8 cellular contexts compared by ENCODE assay signal in the genomic region with DNA sequence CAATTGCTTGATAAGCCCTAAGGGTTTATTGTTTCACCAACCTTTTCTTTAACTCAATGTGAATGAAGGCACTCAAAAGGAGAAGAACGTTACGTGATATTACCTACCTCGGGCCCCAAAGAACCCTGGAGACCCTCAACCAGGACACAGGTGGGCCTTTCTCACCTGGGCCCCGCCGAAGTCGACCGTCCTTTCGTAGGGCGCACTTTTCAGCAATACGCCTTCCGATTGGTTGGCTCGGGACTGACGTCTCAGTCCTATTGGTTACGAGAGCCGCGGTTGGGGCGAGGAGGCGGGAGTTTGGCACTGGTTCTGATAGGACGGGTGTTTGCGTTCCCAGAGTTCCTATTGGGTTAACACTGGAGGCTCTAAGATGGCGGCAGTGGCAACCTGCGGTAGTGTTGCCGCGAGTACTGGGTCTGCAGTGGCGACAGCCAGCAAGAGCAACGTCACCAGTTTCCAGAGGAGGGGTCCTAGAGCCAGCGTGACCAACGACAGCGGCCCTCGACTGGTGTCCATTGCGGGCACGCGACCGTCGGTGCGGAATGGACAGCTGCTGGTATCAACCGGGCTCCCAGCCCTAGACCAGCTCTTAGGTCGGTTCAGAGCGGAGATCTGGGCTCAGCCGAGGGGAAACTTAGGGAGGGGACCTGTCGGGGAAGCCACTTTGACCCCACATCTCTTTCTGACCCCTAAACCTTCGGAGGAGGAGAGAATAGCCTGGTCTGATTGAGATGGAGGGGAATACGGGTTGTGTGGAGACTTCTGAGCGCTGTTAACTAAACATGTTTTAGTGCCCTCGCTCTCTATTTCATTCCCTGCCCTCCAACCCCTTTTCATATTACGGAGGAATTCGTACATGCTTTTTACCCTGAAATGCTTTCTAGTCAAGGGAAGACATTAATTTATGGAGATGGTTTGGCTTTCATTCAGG. TPM values are rescaled to one million over a fixed set of nuclear protein-coding genes. Genes with fewer than 3 reads are reported as not detected.
DNase-seq lines count a peak whose midpoint lies in the region; ATAC-seq, FAIRE-seq and TF ChIP-seq lines count a peak whose summit lies in the region.

A gene with protein sequence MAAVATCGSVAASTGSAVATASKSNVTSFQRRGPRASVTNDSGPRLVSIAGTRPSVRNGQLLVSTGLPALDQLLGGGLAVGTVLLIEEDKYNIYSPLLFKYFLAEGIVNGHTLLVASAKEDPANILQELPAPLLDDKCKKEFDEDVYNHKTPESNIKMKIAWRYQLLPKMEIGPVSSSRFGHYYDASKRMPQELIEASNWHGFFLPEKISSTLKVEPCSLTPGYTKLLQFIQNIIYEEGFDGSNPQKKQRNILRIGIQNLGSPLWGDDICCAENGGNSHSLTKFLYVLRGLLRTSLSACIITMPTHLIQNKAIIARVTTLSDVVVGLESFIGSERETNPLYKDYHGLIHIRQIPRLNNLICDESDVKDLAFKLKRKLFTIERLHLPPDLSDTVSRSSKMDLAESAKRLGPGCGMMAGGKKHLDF (plus strand): TSS at position 356 of the 934 bp plus-strand sequence. CDS start 18 bp downstream, at position 374.
A gene with protein sequence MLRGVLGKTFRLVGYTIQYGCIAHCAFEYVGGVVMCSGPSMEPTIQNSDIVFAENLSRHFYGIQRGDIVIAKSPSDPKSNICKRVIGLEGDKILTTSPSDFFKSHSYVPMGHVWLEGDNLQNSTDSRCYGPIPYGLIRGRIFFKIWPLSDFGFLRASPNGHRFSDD (minus strand): TSS at position 211 of the 934 bp plus-strand sequence. CDS start 46,346 bp downstream, outside the sequence.

- peaks cover 0 to 5% of the 10 kb centered on the region in 2 experiments for H3K36me3 ChIP-seq in keratinocyte (ENCODE audit: control insufficient read depth in 2 of 2, extremely low read depth in 1 of 2, insufficient read depth in 2 of 2, low read length in 2 of 2)

- peak; percentile 92 for FAIRE-seq in keratinocyte (lab: Jason Lieb, UNC)

- dilution Hi-C loops in keratinocyte (cut with MboI; ENCODE audit: extremely low pct_ligation_motif_present, low sequenced_read_pairs) = no loop called here

- H3K27me3 ChIP-seq in keratinocyte (ENCODE audit: control insufficient read depth, extremely low read depth, insufficient read depth, low read length) = no peaks in the 10 kb centered on the region

- H3K9ac ChIP-seq in keratinocyte (ENCODE audit: control insufficient read depth, extremely low read depth, insufficient read depth, low read length) = peak within 1 kb of the TSS; percentile 93

- DNase-seq in AG09309 (ENCODE audit: low read depth) (peak; percentile 82), NCI-H446 (lab: John Stamatoyannopoulos, UW) (peak; percentile 98), cerebellar cortex (ENCODE audit: low spot score) (peak; percentile 99), keratinocyte (ENCODE audit: low read depth, low spot score) (peak; percentile 53)
- peak; percentile 92 for DNase-seq in activated CD4-positive, CD25-positive, alpha-beta regulatory T cell treated with anti-CD3 and anti-CD28 coated beads, Interleukin-2, amount 50 U/mL, for 16 hours (ENCODE audit: low read depth, low spot score)
- DNase-seq in stimulated activated CD4-positive, alpha-beta T cell treated with anti-CD3 and anti-CD28 coated beads, Interleukin-15, amount 100 ng/mL, for 1 hour (ENCODE audit: low read depth in 1 of 2, low spot score in 1 of 2) = peak; percentile 84 to 85

- peak within 1 kb of the TSS; percentile 100 for H2AFZ ChIP-seq in keratinocyte (ENCODE audit: control insufficient read depth, low read length)

- no peaks in the 10 kb centered on the region for H3K9me3 ChIP-seq in keratinocyte (ENCODE audit: control insufficient read depth, low read depth, low read length)

- no peaks in the 10 kb centered on the region for H3K4me1 ChIP-seq in keratinocyte (ENCODE audit: control insufficient read depth, extremely low read depth, insufficient read depth, low read length)

- H3K79me2 ChIP-seq in keratinocyte (ENCODE audit: control insufficient read depth, insufficient read depth, low read length) = peaks cover 62% of the 10 kb centered on the region

- peak within 1 kb of the TSS; percentile 87 for H3K27ac ChIP-seq in keratinocyte (ENCODE audit: control insufficient read depth, insufficient read depth, low read length)

- peak within 1 kb of the TSS; percentile 91 for H3K4me2 ChIP-seq in keratinocyte (ENCODE audit: control insufficient read depth, extremely low read depth, insufficient read depth, low read depth, low read length)

- TF ChIP-seq CTCF in AG09309 (IDR thresholded peaks at IDR 0.05; ENCODE audit: control insufficient read depth, insufficient read depth, low read depth, low read length, missing control alignments) = no peak
- TF ChIP-seq CTCF in keratinocyte (optimal IDR thresholded peaks at IDR 0.05 in 1 of 3, IDR thresholded peaks at IDR 0.05 in 1 of 3, conservative IDR thresholded peaks at IDR 0.05 in 1 of 3; ENCODE audit: extremely low read depth in 1 of 3, insufficient read depth in 2 of 3, low read length in 3 of 3) = no peak

- ATAC-seq in GM19025 (IDR thresholded peaks at IDR 0.05; ENCODE audit: low read depth, unreplicated experiment) (peak; percentile 100), HG03342 (IDR thresholded peaks at IDR 0.05; ENCODE audit: unreplicated experiment) (peak; percentile 100)

- H3K4me3 ChIP-seq in AG09309 (ENCODE audit: control insufficient read depth, low read depth, low read length) (peak within 1 kb of the TSS; percentile 87), keratinocyte (ENCODE audit: control insufficient read depth in 2 of 3, extremely low read depth in 1 of 3, insufficient read depth in 2 of 3, low read depth in 1 of 3, low read length in 3 of 3) (peak within 1 kb of the TSS; percentile 90 to 95 (median 91))

- no peaks in the 10 kb centered on the region for H4K20me1 ChIP-seq in keratinocyte (ENCODE audit: control insufficient read depth, extremely low read depth, insufficient read depth, low read length)

- no peaks in the 10 kb centered on the region for H3K9me1 ChIP-seq in keratinocyte (ENCODE audit: control insufficient read depth, extremely low read depth, insufficient read depth, low read length)

RNA-seq across cellular contexts. Expression of the first gene that starts in this region (rescaled TPM):
- polyA plus RNA-seq in keratinocyte = 13.5 to 29.6 TPM (median 19.9 TPM) in 3 replicates
- 8.5 TPM for polyA plus RNA-seq in keratinocyte (2011; ENCODE audit: low read depth)
- 13.6 and 22.4 TPM in 2 replicates for polyA plus RNA-seq in keratinocyte (2011; cell fraction: cytosol; rRNA removed)
- 18.7 and 18.9 TPM in 2 replicates for polyA plus RNA-seq in keratinocyte (2011; cell fraction: nucleus; rRNA removed)
- polyA plus RNA-seq in keratinocyte (2012; ENCODE audit: low replicate concordance) = 11.3 and 12.2 TPM in 2 replicates
- polyA minus RNA-seq in keratinocyte = 8.5 to 24.7 TPM (median 15.2 TPM) in 3 replicates
- 20.1 TPM for polyA minus RNA-seq in keratinocyte (2011; cell fraction: cytosol; rRNA and poly(A)+ RNA removed)
- 26.2 and 45.8 TPM in 2 replicates for polyA minus RNA-seq in keratinocyte (2011; cell fraction: nucleus; rRNA and poly(A)+ RNA removed)

RNA-seq across cellular contexts. Expression of the second gene that starts in this region (rescaled TPM):
- 26.1 to 39.8 TPM (median 26.3 TPM) in 3 replicates for polyA plus RNA-seq in keratinocyte
- 3.2 TPM for polyA plus RNA-seq in keratinocyte (2011; ENCODE audit: low read depth)
- 24.4 and 31.1 TPM in 2 replicates for polyA plus RNA-seq in keratinocyte (2011; cell fraction: cytosol; rRNA removed)
- polyA plus RNA-seq in keratinocyte (2011; cell fraction: nucleus; rRNA removed) = 18.5 and 23.4 TPM in 2 replicates
- 13.4 and 13.8 TPM in 2 replicates for polyA plus RNA-seq in keratinocyte (2012; ENCODE audit: low replicate concordance)
- 4.1 to 10.7 TPM in 2 of 3 replicates, not detected in the other for polyA minus RNA-seq in keratinocyte
- 2.9 TPM for polyA minus RNA-seq in keratinocyte (2011; cell fraction: cytosol; rRNA and poly(A)+ RNA removed)
- polyA minus RNA-seq in keratinocyte (2011; cell fraction: nucleus; rRNA and poly(A)+ RNA removed) = 13.0 and 20.2 TPM in 2 replicates

Comparison
In these comparisons a context has a peak if more than half of its experiments do, and no peak if none do; other contexts are left out.
1. Peak in every context shown above with its lines: DNase-seq, ATAC-seq, H3K4me3 ChIP-seq and H3K27ac ChIP-seq.